ENCODE assay signal across 15 cellular contexts in genomic region chr9:93112116-93112863, GRCh38. TPM values are rescaled to one million over a fixed set of nuclear protein-coding genes. Genes with fewer than 3 reads are reported as not detected.
DNase-seq lines count a peak whose midpoint lies in the region; ATAC-seq and TF ChIP-seq lines count a peak whose summit lies in the region.
"Had no signal": no experiment of that assay in that cellular context is flagged by ENCODE, and none has a peak within 500 bp of the region (broad histone marks: within the 10 kb centered on the region; RNA-seq: fewer than 3 reads in every experiment).

No MANE protein-coding gene starts in this region.

- H3K4me1 ChIP-seq in PC-9 (replicated peaks; ENCODE audit: insufficient read depth) (peaks cover 83% of the 10 kb centered on the region), left ventricle myocardium inferior (peaks cover 20% of the 10 kb centered on the region), osteoblast (ENCODE audit: insufficient read depth, low read length) (peaks cover 5% of the 10 kb centered on the region)

- H3K79me2 ChIP-seq in PC-9 (ENCODE audit: low read depth): peaks cover 44% of the 10 kb centered on the region
- peaks cover 21% of the 10 kb centered on the region for H3K79me2 ChIP-seq in osteoblast (ENCODE audit: insufficient read depth, low read length)

- no peak overlapping the region for H3K4me3 Mint-ChIP-seq in activated CD4-positive, alpha-beta memory T cell treated with anti-CD3 and anti-CD28 coated beads, Interleukin-2, amount 10 ng/mL, durations not matched to agents 7 days and 5 days

- peaks cover 79% of the 10 kb centered on the region for H3F3A ChIP-seq in PC-9 (ENCODE audit: insufficient read depth, low read depth)

- H3K27ac Mint-ChIP-seq in activated CD4-positive, alpha-beta memory T cell treated with anti-CD3 and anti-CD28 coated beads, Interleukin-2, amount 10 ng/mL, durations not matched to agents 7 days and 5 days: no peak overlapping the region

- ATAC-seq in HG03135 (IDR thresholded peaks at IDR 0.05; ENCODE audit: unreplicated experiment) (no peak), HG03354 (IDR thresholded peaks at IDR 0.05; ENCODE audit: poor library complexity, severe bottlenecking, unreplicated experiment) (no peak), HG02571 (IDR thresholded peaks at IDR 0.05; ENCODE audit: unreplicated experiment) (no peak)

- CTCF ChIA-PET in PC-9 (lab: Charles Lee): interaction anchor here (1.2 kb wide), 1 partner anchor 42 kb away, joined by 3 read pairs; no protein-coding TSS in a partner anchor
- CTCF ChIA-PET in activated CD4-positive, alpha-beta memory T cell treated with anti-CD3 and anti-CD28 coated beads, Interleukin-2, amount 10 ng/mL, durations not matched to agents 7 days and 5 days (lab: Charles Lee): interaction anchor here (0.9 kb wide), 1 partner anchor 8 kb away, joined by 4 read pairs; no protein-coding TSS in a partner anchor

- TF ChIP-seq CTCF in PC-9 (conservative IDR thresholded peaks at IDR 0.05) (no peak), left ventricle myocardium inferior (IDR thresholded peaks at IDR 0.05; ENCODE audit: borderline replicate concordance) (no peak), osteoblast (IDR thresholded peaks at IDR 0.05; ENCODE audit: extremely low read depth, low read depth, low read length) (no peak)

- H3K9me3 ChIP-seq in PC-9 (ENCODE audit: insufficient read depth, low read depth): no peaks in the 10 kb centered on the region
- no peaks in the 10 kb centered on the region for H3K9me3 ChIP-seq in left ventricle myocardium inferior (replicated peaks)
- H3K9me3 ChIP-seq in osteoblast (ENCODE audit: low read depth, low read length): no peaks in the 10 kb centered on the region
- H3K9me3 ChIP-seq: vagina had no signal

- H3K27ac ChIP-seq in PC-9 (peak overlapping the region; percentile 97), left ventricle myocardium inferior (replicated peaks) (peak overlapping the region; percentile 8), osteoblast (ENCODE audit: low read depth, low read length) (no peak overlapping the region)
- H3K27ac ChIP-seq: vagina, VCaP had no signal

- no peak overlapping the region for H2AFZ ChIP-seq in PC-9
- H2AFZ ChIP-seq in osteoblast (ENCODE audit: low read length): no peak overlapping the region

- peak; percentile 11 for DNase-seq in 8988T
- no peak for DNase-seq in PC-9
- DNase-seq in left ventricle myocardium inferior: peak; percentile 19
- peak; percentile 58 for DNase-seq in osteoblast (ENCODE audit: insufficient read length, low spot score, missing footprints)
- no peak for DNase-seq in activated CD4-positive, alpha-beta memory T cell treated with anti-CD3 and anti-CD28 coated beads, Interleukin-2, amount 10 ng/mL, durations not matched to agents 7 days and 5 days
- DNase-seq: central memory CD4-positive, alpha-beta T cell; foreskin melanocyte; NCI-H446; OCI-M1 had no signal

- no peaks in the 10 kb centered on the region for H3K9me3 Mint-ChIP-seq in activated CD4-positive, alpha-beta memory T cell treated with anti-CD3 and anti-CD28 coated beads, Interleukin-2, amount 10 ng/mL, durations not matched to agents 7 days and 5 days
- H3K9me3 Mint-ChIP-seq: activated naive CD4-positive, alpha-beta T cell treated with anti-CD3 and anti-CD28 coated beads, Interleukin-2, amount 50 U/mL, for 72 hours had no signal

- H3K36me3 Mint-ChIP-seq in activated CD4-positive, alpha-beta memory T cell treated with anti-CD3 and anti-CD28 coated beads, Interleukin-2, amount 10 ng/mL, durations not matched to agents 7 days and 5 days (ENCODE audit: low read depth): peaks cover 34% of the 10 kb centered on the region

- H3K27me3 ChIP-seq in PC-9 (ENCODE audit: insufficient read depth, low read depth): no peaks in the 10 kb centered on the region
- no peaks in the 10 kb centered on the region for H3K27me3 ChIP-seq in left ventricle myocardium inferior (ENCODE audit: low read depth)
- H3K27me3 ChIP-seq in osteoblast (ENCODE audit: insufficient read depth, low read length): no peaks in the 10 kb centered on the region
- H3K27me3 ChIP-seq: vagina had no signal

- H3K4me2 ChIP-seq in PC-9: peak overlapping the region; percentile 69
- no peak overlapping the region for H3K4me2 ChIP-seq in osteoblast (ENCODE audit: insufficient read depth, low read length)

- H3K4me3 ChIP-seq in PC-9 (peak overlapping the region; percentile 9; the same call in 1 of the 2 replicates), left ventricle myocardium inferior (no peak overlapping the region), osteoblast (ENCODE audit: insufficient read depth, low read length) (no peak overlapping the region)
- H3K4me3 ChIP-seq: vagina had no signal

- no peaks in the 10 kb centered on the region for H4K20me1 ChIP-seq in PC-9 (ENCODE audit: insufficient read depth)
- peaks cover 16% of the 10 kb centered on the region for H4K20me1 ChIP-seq in osteoblast (ENCODE audit: insufficient read depth, low read length)

- POLR2A ChIA-PET in PC-9 (lab: Charles Lee; ENCODE audit: unreplicated experiment): interaction anchor here (0.6 to 1.0 kb wide), 5 partner anchors 8 to 138 kb away, joined by 3 to 12 read pairs (median 6); partner anchors contain the start of gene NINJ1
- POLR2A ChIA-PET in activated CD4-positive, alpha-beta memory T cell treated with anti-CD3 and anti-CD28 coated beads, Interleukin-2, amount 10 ng/mL, durations not matched to agents 7 days and 5 days (lab: Charles Lee): no interaction called here

- BruUV-seq in PC-9 (replicated peaks; lab: Mats Ljungman, UMichigan): TSS peak; percentile 1

- H3K36me3 ChIP-seq in PC-9 (ENCODE audit: low read depth) (0 out of 2 replicates have a peak, but pooled peaks cover 15% of the 10 kb centered on the region), left ventricle myocardium inferior (peaks cover 48% of the 10 kb centered on the region), osteoblast (ENCODE audit: insufficient read depth, low read length) (peaks cover 19% of the 10 kb centered on the region)

- H3K9me2 ChIP-seq in PC-9 (ENCODE audit: insufficient read depth): no peaks in the 10 kb centered on the region

- peaks cover 37% of the 10 kb centered on the region for H3K4me1 Mint-ChIP-seq in activated CD4-positive, alpha-beta memory T cell treated with anti-CD3 and anti-CD28 coated beads, Interleukin-2, amount 10 ng/mL, durations not matched to agents 7 days and 5 days

- H3K27me3 Mint-ChIP-seq in activated CD4-positive, alpha-beta memory T cell treated with anti-CD3 and anti-CD28 coated beads, Interleukin-2, amount 10 ng/mL, durations not matched to agents 7 days and 5 days: no peaks in the 10 kb centered on the region

- intact Hi-C loops in PC-9 (cut with micrococcal nuclease; ENCODE audit: unreplicated experiment) (loop anchor here (5.0 kb wide), 3 partner anchors 140 to 345 kb away; partner anchors contain the start of genes FAM120A and FAM120AOS), left ventricle myocardium inferior (cut with micrococcal nuclease) (no loop called here)

RNA-seq across cellular contexts. Expression of gene CARD19, which starts 16.3 kb away (rescaled TPM):
- 97.5 and 122 TPM in 2 replicates for total RNA-seq in PC-9 (2021)
- 35.8 TPM for total RNA-seq in left ventricle myocardium inferior
- 38.4 and 38.6 TPM in 2 replicates for total RNA-seq in osteoblast
- 10 to 100 TPM; 80.4 to 83.5 TPM for total RNA-seq in activated CD4-positive, alpha-beta memory T cell treated with anti-CD3 and anti-CD28 coated beads, Interleukin-2, amount 10 ng/mL, durations not matched to agents 7 days and 5 days

RNA-seq across cellular contexts. Expression of gene NINJ1, which starts 21.8 kb away (rescaled TPM):
- total RNA-seq in PC-9 (2021) (115 TPM in 2 replicates), left ventricle myocardium inferior (53.7 TPM), osteoblast (33.6 and 34.7 TPM in 2 replicates)
- 10 to 100 TPM; 36.9 to 37.4 TPM for total RNA-seq in activated CD4-positive, alpha-beta memory T cell treated with anti-CD3 and anti-CD28 coated beads, Interleukin-2, amount 10 ng/mL, durations not matched to agents 7 days and 5 days

RNA-seq across cellular contexts. Expression of gene SUSD3, which starts 53.8 kb away (rescaled TPM):
- total RNA-seq in PC-9 (2021): 8.4 and 8.7 TPM in 2 replicates
- total RNA-seq in left ventricle myocardium inferior: 0.60 TPM
- 0.36 and 0.88 TPM in 2 replicates for total RNA-seq in osteoblast
- 10 to 100 TPM; 69.6 to 71.4 TPM for total RNA-seq in activated CD4-positive, alpha-beta memory T cell treated with anti-CD3 and anti-CD28 coated beads, Interleukin-2, amount 10 ng/mL, durations not matched to agents 7 days and 5 days

Comparison
In these comparisons a context has a peak if more than half of its experiments do, and no peak if none do; other contexts are left out.
1. DNase-seq: peak in 8988T (single experiment), left ventricle myocardium inferior (single experiment) and osteoblast (single experiment); none in PC-9 (0 of 2) and activated CD4-positive, alpha-beta memory T cell treated with anti-CD3 and anti-CD28 coated beads, Interleukin-2, amount 10 ng/mL, durations not matched to agents 7 days and 5 days (single experiment).